Comparison of ENCODE assay signal across 17 cellular contexts in the genomic region with DNA sequence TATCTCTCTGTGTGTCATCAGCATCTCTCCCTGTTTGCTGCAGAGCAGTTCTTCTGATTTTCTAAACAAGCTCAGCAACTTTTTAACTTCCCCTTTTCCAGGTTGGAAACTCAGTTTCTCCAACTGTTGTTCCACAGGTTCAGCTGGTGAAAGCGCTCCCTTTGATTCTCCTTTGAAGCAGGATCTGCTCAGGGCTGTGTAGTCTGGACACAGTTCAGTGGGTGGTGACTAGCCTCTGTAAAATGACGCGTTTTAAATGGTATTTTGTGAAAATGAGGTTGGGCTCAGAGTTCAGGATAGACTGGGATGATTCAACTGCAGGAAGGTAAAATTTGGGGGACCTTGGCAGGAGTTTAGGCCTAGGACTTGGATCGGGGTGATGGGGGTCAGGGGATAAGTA.
"Had no signal": no experiment of that assay in that cellular context is flagged by ENCODE, and none has a peak within 500 bp of the region (broad histone marks: within the 10 kb centered on the region; RNA-seq: fewer than 3 reads in every experiment).

No MANE protein-coding gene starts in this region.

- H3K27me3 ChIP-seq: thyroid gland had no signal

- H3K36me3 ChIP-seq: gastroesophageal sphincter, thyroid gland had no signal

- H3K4me1 ChIP-seq: gastroesophageal sphincter had no signal

- H3K4me3 ChIP-seq: gastroesophageal sphincter, lung, thyroid gland had no signal

- DNase-seq: activated CD4-positive, alpha-beta T cell treated with anti-CD3 and anti-CD28 coated beads for 36 hours; activated CD4-positive, alpha-beta T cell treated with anti-CD3 and anti-CD28 coated beads, Interleukin-2, amount 50 U/mL, for 48 hours; activated gamma-delta T cell treated with Interleukin-2 at 50 U/mL for 16 hours; endodermal cell; left colon; midbrain; occipital lobe; stimulated activated CD4-positive, alpha-beta T cell treated with anti-CD3 and anti-CD28 coated beads, Interleukin-12 subunit alpha, Interleukin-12 subunit beta, amount 100 ng/mL, for 4 hours; stimulated activated CD4-positive, alpha-beta T cell treated with anti-CD3 and anti-CD28 coated beads, Interleukin-1b, Interleukin-23, amount 100 ng/mL, for 48 hours; stimulated activated CD8-positive, alpha-beta memory T cell treated with anti-CD3 and anti-CD28 coated beads, Interleukin-4, amount 100 ng/mL, for 48 hours; stimulated activated naive CD4-positive, alpha-beta T cell; thyroid gland had no signal

- H3K27ac ChIP-seq: epithelial cell of prostate, gastroesophageal sphincter, thyroid gland had no signal

- H3K9me3 ChIP-seq: gastroesophageal sphincter, thyroid gland had no signal

- ATAC-seq: activated CD4-positive, alpha-beta T cell treated with anti-CD3 and anti-CD28 coated beads for 36 hours; activated naive CD4-positive, alpha-beta T cell treated with anti-CD3 and anti-CD28 coated beads, Interleukin-2, amount 50 U/mL, for 72 hours; gastroesophageal sphincter; left colon; WTC11 had no signal
